1 cellular context compared by ENCODE assay signal in genomic region chr7:30583181-30583580, GRCh38.
TF ChIP-seq lines count a peak whose summit lies in the region.

No MANE protein-coding gene starts in this region.

TF ChIP-seq in GM23338, 12 proteins besides CTCF, POLR2A, EP300 and RAD21 (continued from another document):
- TF ChIP-seq, protein P1, sequence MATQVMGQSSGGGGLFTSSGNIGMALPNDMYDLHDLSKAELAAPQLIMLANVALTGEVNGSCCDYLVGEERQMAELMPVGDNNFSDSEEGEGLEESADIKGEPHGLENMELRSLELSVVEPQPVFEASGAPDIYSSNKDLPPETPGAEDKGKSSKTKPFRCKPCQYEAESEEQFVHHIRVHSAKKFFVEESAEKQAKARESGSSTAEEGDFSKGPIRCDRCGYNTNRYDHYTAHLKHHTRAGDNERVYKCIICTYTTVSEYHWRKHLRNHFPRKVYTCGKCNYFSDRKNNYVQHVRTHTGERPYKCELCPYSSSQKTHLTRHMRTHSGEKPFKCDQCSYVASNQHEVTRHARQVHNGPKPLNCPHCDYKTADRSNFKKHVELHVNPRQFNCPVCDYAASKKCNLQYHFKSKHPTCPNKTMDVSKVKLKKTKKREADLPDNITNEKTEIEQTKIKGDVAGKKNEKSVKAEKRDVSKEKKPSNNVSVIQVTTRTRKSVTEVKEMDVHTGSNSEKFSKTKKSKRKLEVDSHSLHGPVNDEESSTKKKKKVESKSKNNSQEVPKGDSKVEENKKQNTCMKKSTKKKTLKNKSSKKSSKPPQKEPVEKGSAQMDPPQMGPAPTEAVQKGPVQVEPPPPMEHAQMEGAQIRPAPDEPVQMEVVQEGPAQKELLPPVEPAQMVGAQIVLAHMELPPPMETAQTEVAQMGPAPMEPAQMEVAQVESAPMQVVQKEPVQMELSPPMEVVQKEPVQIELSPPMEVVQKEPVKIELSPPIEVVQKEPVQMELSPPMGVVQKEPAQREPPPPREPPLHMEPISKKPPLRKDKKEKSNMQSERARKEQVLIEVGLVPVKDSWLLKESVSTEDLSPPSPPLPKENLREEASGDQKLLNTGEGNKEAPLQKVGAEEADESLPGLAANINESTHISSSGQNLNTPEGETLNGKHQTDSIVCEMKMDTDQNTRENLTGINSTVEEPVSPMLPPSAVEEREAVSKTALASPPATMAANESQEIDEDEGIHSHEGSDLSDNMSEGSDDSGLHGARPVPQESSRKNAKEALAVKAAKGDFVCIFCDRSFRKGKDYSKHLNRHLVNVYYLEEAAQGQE (IDR thresholded peaks at IDR 0.05; ENCODE audit: unreplicated experiment) = no peak
- TF ChIP-seq POLR2AphosphoS5 (IDR thresholded peaks at IDR 0.05; ENCODE audit: low read depth) = no peak
- no peak for TF ChIP-seq EZH2phosphoT487 (IDR thresholded peaks at IDR 0.05; ENCODE audit: unreplicated experiment)
